In genomic region chr7:144830024-144830785, GRCh38 we compare ENCODE assay signal across 14 cellular contexts. TPM values are rescaled to one million over a fixed set of nuclear protein-coding genes. Genes with fewer than 3 reads are reported as not detected.
DNase-seq lines count a peak whose midpoint lies in the region; ATAC-seq, FAIRE-seq and TF ChIP-seq lines count a peak whose summit lies in the region.
"Had no signal": no experiment of that assay in that cellular context is flagged by ENCODE, and none has a peak within 500 bp of the region (broad histone marks: within the 10 kb centered on the region; RNA-seq: fewer than 3 reads in every experiment).

No MANE protein-coding gene starts in this region.

- H3K27me3 Mint-ChIP-seq in activated CD4-positive, alpha-beta T cell treated with anti-CD3 and anti-CD28 coated beads for 36 hours, result no peaks in the 10 kb centered on the region

- H3K27ac ChIP-seq in pancreas (no peak overlapping the region), body of pancreas (no peak overlapping the region), prostate gland (no peak overlapping the region)
- H3K27ac ChIP-seq: skin epidermis had no signal

- intact Hi-C loops in activated CD4-positive, alpha-beta T cell treated with anti-CD3 and anti-CD28 coated beads for 36 hours (cut with DNase I, micrococcal nuclease), result loop anchor here in 1 of 2 experiments (1.0 kb wide), 1 partner anchor 9 kb away; no protein-coding TSS in a partner anchor
- intact Hi-C loops in pancreas (cut with DNase I) (no loop called here), body of pancreas (cut with DNase I) (no loop called here), prostate gland (cut with DNase I) (loop anchor here (10.0 kb wide), 1 partner anchor 95 kb away; no protein-coding TSS in a partner anchor)

- POLR2A ChIA-PET in activated CD4-positive, alpha-beta T cell treated with anti-CD3 and anti-CD28 coated beads for 36 hours (lab: Charles Lee), result no interaction called here

- H3K4me3 ChIP-seq in pancreas (no peak overlapping the region), body of pancreas (no peak overlapping the region), prostate gland (no peak overlapping the region)
- H3K4me3 ChIP-seq: skin epidermis had no signal

- peak overlapping the region; percentile 10 for H3K27ac Mint-ChIP-seq in activated CD4-positive, alpha-beta T cell treated with anti-CD3 and anti-CD28 coated beads for 36 hours

- CTCF ChIA-PET in activated CD4-positive, alpha-beta T cell treated with anti-CD3 and anti-CD28 coated beads for 36 hours (lab: Charles Lee), result no interaction called here

- peak; percentile 18 for DNase-seq in activated CD4-positive, alpha-beta T cell treated with anti-CD3 and anti-CD28 coated beads for 36 hours
- no peak for DNase-seq in activated CD4-positive, alpha-beta T cell treated with anti-CD3 and anti-CD28 coated beads for 48 hours
- peak; percentile 9 for DNase-seq in amniotic epithelial cell (ENCODE audit: low read depth)
- no peak for DNase-seq in pancreas
- no peak for DNase-seq in NCI-H2029 treated with DMSO at 0.1 percent for 48 hours (lab: John Stamatoyannopoulos, UW)
- DNase-seq in body of pancreas, result no peak
- DNase-seq in prostate gland (ENCODE audit: low spot score), result no peak
- DNase-seq: activated T-cell treated with anti-CD3 and anti-CD28 coated beads, Interleukin-2, amount 50 U/mL, for 4 hours; effector CD8-positive, alpha-beta T cell; mesendoderm; NCI-H2171; NK-92 treated with Interleukin-12 subunit alpha and Interleukin-12 subunit beta, amount 100 ng/mL, for 24 hours had no signal

- no peaks in the 10 kb centered on the region for H3K36me3 ChIP-seq in pancreas
- H3K36me3 ChIP-seq in body of pancreas (replicated peaks in 1 of 2; ENCODE audit: insufficient read depth in 1 of 2, low read depth in 2 of 2), result no peaks in the 10 kb centered on the region
- H3K36me3 ChIP-seq in prostate gland, result no peaks in the 10 kb centered on the region

- ATAC-seq in activated CD4-positive, alpha-beta T cell treated with anti-CD3 and anti-CD28 coated beads for 36 hours, result peak; percentile 40
- peak; percentile 31 for ATAC-seq in HG02884 (IDR thresholded peaks at IDR 0.05; ENCODE audit: unreplicated experiment)
- peak in 1 of 4 donors; percentile 11 for ATAC-seq in pancreas
- ATAC-seq in body of pancreas, result no peak

- no peaks in the 10 kb centered on the region for H3K9me3 Mint-ChIP-seq in activated CD4-positive, alpha-beta T cell treated with anti-CD3 and anti-CD28 coated beads for 36 hours (ENCODE audit: low read depth)

- H3K9me3 ChIP-seq in pancreas (no peaks in the 10 kb centered on the region), body of pancreas (no peaks in the 10 kb centered on the region), prostate gland (no peaks in the 10 kb centered on the region)

- peaks cover 60% of the 10 kb centered on the region for H3K4me1 Mint-ChIP-seq in activated CD4-positive, alpha-beta T cell treated with anti-CD3 and anti-CD28 coated beads for 36 hours

- TF ChIP-seq POLR2A in body of pancreas (IDR thresholded peaks at IDR 0.05), result no peak
- no peak for TF ChIP-seq POLR2A in prostate gland (IDR thresholded peaks at IDR 0.05)

- peak; percentile 56 for FAIRE-seq in pancreas (lab: Jason Lieb, UNC)

- no peak overlapping the region for H3K4me3 Mint-ChIP-seq in activated CD4-positive, alpha-beta T cell treated with anti-CD3 and anti-CD28 coated beads for 36 hours
- H3K4me3 Mint-ChIP-seq: activated T-cell treated with anti-CD3 and anti-CD28 coated beads, Interleukin-2, amount 50 U/mL, for 4 hours had no signal

- H3K27me3 ChIP-seq in pancreas (no peaks in the 10 kb centered on the region), body of pancreas (no peaks in the 10 kb centered on the region), prostate gland (replicated peaks; ENCODE audit: insufficient read depth) (no peaks in the 10 kb centered on the region)

- H3K36me3 Mint-ChIP-seq in activated CD4-positive, alpha-beta T cell treated with anti-CD3 and anti-CD28 coated beads for 36 hours (ENCODE audit: low read depth), result peaks cover 10% of the 10 kb centered on the region

- TF ChIP-seq CTCF in pancreas (IDR thresholded peaks at IDR 0.05) (no peak), body of pancreas (IDR thresholded peaks at IDR 0.05) (no peak), prostate gland (IDR thresholded peaks at IDR 0.05) (no peak)

- H3K4me1 ChIP-seq in pancreas, result peaks cover 0 to 9% (median 4%) of the 10 kb centered on the region in 3 donors
- H3K4me1 ChIP-seq in body of pancreas, result peaks cover 19% of the 10 kb centered on the region
- H3K4me1 ChIP-seq in prostate gland (replicated peaks), result no peaks in the 10 kb centered on the region

- 83 to 85% methylated on average over 2 of the region's 2 CpGs for WGBS in pancreas, 2 donors
- WGBS in body of pancreas, 2 donors, result 85 to 86% methylated on average over 2 of the region's 2 CpGs
- WGBS in prostate gland, result 85% methylated on average over 2 of the region's 2 CpGs

RNA-seq across cellular contexts. Expression of gene TPK1, which starts 5.6 kb away (rescaled TPM):
- total RNA-seq in activated CD4-positive, alpha-beta T cell treated with anti-CD3 and anti-CD28 coated beads for 36 hours, result 10 to 100 TPM; 16.5 to 16.6 TPM
- total RNA-seq in pancreas (1 to 10 TPM; 1.5 to 3.6 (median 2.2) TPM), body of pancreas (1 to 10 TPM in 1 of 2 donors, under 1 TPM in 1; 0.66 to 1.3 TPM), prostate gland (1 to 10 TPM; 4.5 to 5.1 TPM)
- polyA plus RNA-seq in pancreas, result 1 to 10 TPM; 1.4 to 2.7 TPM

Comparison
In these comparisons a context has a peak if more than half of its experiments do, and no peak if none do; other contexts are left out.
1. DNase-seq: peak in activated CD4-positive, alpha-beta T cell treated with anti-CD3 and anti-CD28 coated beads for 36 hours (single experiment) and amniotic epithelial cell (single experiment); none in activated CD4-positive, alpha-beta T cell treated with anti-CD3 and anti-CD28 coated beads for 48 hours (single experiment), pancreas (0 of 6), NCI-H2029 treated with DMSO at 0.1 percent for 48 hours (single experiment), body of pancreas (0 of 4) and prostate gland (single experiment).